In the genomic region with DNA sequence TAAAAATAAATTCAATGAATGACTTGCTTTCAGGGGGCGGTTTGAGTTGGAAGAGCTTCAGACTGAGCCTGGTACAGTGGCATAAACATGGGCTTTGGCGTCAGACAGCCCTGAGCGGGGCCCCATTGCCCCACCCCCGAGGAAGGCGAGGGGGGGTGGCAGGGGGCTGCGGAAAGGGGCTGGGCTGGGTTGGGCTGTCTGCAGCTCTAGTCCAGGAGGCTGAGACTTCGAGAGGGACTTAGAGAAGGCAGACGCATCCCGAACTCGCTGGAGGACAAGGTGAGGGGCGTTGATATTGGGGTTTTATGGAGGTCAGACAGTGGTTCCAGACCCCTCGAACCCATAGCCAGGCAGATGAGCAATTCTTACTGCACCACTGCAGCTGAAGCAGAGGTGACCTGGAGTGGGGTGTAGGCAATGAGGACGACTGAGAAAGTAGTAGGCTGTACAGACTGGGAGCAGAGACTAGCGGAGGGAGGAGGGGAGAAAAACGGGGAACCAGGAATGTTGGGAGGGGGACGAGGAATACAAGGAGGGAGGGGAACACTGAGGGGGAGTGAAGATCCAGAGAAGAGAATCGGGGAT, we compare ENCODE assay signal across 8 cellular contexts. TPM values are rescaled to one million over a fixed set of nuclear protein-coding genes. Genes with fewer than 3 reads are reported as not detected.
A peak's percentile ranks its signal among the peaks of the same experiment; 100 is the strongest.
DNase-seq lines count a peak whose midpoint lies in the region; ATAC-seq and TF ChIP-seq lines count a peak whose summit lies in the region.

A gene with protein sequence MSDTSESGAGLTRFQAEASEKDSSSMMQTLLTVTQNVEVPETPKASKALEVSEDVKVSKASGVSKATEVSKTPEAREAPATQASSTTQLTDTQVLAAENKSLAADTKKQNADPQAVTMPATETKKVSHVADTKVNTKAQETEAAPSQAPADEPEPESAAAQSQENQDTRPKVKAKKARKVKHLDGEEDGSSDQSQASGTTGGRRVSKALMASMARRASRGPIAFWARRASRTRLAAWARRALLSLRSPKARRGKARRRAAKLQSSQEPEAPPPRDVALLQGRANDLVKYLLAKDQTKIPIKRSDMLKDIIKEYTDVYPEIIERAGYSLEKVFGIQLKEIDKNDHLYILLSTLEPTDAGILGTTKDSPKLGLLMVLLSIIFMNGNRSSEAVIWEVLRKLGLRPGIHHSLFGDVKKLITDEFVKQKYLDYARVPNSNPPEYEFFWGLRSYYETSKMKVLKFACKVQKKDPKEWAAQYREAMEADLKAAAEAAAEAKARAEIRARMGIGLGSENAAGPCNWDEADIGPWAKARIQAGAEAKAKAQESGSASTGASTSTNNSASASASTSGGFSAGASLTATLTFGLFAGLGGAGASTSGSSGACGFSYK (plus strand): TSS at position 222 of the 585 bp plus-strand sequence. CDS start 1,587 bp downstream, outside the sequence.

- DNase-seq in DMS 273 (lab: John Stamatoyannopoulos, UW; ENCODE audit: unreplicated experiment) (peak; percentile 69), DMS 273 treated with DMSO at 0.1 percent for 48 hours (lab: John Stamatoyannopoulos, UW) (no peak), SJSA1 (ENCODE audit: low read depth in 1 of 2, low spot score in 2 of 2) (peak; percentile 20 to 45), anterior cingulate cortex (lab: John Stamatoyannopoulos, UW) (peak in 48 of 58 donors; percentile 1 to 50 (median 18)), cardiac septum (ENCODE audit: low spot score) (no peak), osteocyte (ENCODE audit: extremely low spot score, unreplicated experiment) (no peak), NCI-H187 (lab: John Stamatoyannopoulos, UW) (no peak)

- H3K9me3 Mint-ChIP-seq in osteocyte (ENCODE audit: unreplicated experiment), result no peaks in the 10 kb centered on the region

- H3K27me3 Mint-ChIP-seq in osteocyte (ENCODE audit: unreplicated experiment), result peaks cover 6% of the 10 kb centered on the region

- no peaks in the 10 kb centered on the region for H3K27me3 ChIP-seq in SJSA1 (replicated peaks)

- peak within 1 kb of the TSS; percentile 54 for H3K27ac ChIP-seq in SJSA1

- H3K4me3 ChIP-seq in SJSA1, result peak within 1 kb of the TSS; percentile 63

- peaks cover 22% of the 10 kb centered on the region for H3K4me1 Mint-ChIP-seq in osteocyte (ENCODE audit: unreplicated experiment)

- ATAC-seq in HG02852 (IDR thresholded peaks at IDR 0.05; ENCODE audit: unreplicated experiment), result no peak

- TF ChIP-seq CTCF in osteocyte (IDR thresholded peaks at IDR 0.05), result no peak

- H3K4me3 Mint-ChIP-seq in osteocyte (ENCODE audit: unreplicated experiment), result peak within 1 kb of the TSS; percentile 94

- peaks cover 17% of the 10 kb centered on the region for H3K36me3 ChIP-seq in SJSA1

- no peaks in the 10 kb centered on the region for H3K9me3 ChIP-seq in SJSA1 (replicated peaks)

- peak within 1 kb of the TSS; percentile 99 for H3K27ac Mint-ChIP-seq in osteocyte (ENCODE audit: unreplicated experiment)

- peaks cover 17% of the 10 kb centered on the region for H3K36me3 Mint-ChIP-seq in osteocyte (ENCODE audit: unreplicated experiment)

- intact Hi-C loops in cardiac septum (cut with DNase I), result no loop called here

- no peaks in the 10 kb centered on the region for H3K4me1 ChIP-seq in SJSA1 (replicated peaks)

RNA-seq across cellular contexts. Expression of the gene that starts here (rescaled TPM):
- total RNA-seq in SJSA1 (2014; rRNA removed; shearing (Covaris generic)), result 166 and 179 TPM in 2 replicates
- total RNA-seq in cardiac septum (91.5 TPM), osteocyte (361 and 377 TPM in 2 replicates)

Comparison
In these comparisons a context has a peak if more than half of its experiments do, and no peak if none do; other contexts are left out.
1. DNase-seq: peak in DMS 273 (single experiment), SJSA1 (2 of 2) and anterior cingulate cortex (48 of 58); none in DMS 273 treated with DMSO at 0.1 percent for 48 hours (single experiment), cardiac septum (single experiment), osteocyte (single experiment) and NCI-H187 (0 of 2).